ENCODE assay signal across 1 cellular context in the genomic region with DNA sequence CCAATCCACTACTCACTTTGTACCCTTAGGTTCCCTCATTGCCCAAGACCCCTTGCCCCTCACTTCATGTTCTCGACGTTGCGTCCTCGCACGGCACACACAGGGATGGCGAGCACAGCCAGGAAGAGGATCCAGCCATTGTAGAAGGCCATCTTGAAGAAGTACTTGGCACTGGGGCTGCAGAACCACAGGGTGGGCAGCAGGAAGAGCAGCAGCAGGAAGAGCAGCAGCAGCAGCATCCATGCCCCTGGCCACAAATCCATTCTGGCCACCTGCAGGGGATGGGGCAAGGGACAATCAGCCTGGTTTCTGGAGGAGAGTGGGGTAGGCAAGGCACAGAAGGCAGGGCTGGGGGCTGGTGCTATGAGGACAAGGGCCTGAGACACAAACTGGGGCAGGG.
TF ChIP-seq lines count a peak whose summit lies in the region.

No MANE protein-coding gene starts in this region.

TF ChIP-seq in K562, 482 proteins besides CTCF, POLR2A, EP300 and RAD21:
- TF ChIP-seq KLF16 (IDR thresholded peaks at IDR 0.05) (no peak), OTX1 (CRISPR knock-in tag; IDR thresholded peaks at IDR 0.05) (0 out of 2 replicates have a peak, but pooled peaks have one; percentile 56)
